In the genomic region with DNA sequence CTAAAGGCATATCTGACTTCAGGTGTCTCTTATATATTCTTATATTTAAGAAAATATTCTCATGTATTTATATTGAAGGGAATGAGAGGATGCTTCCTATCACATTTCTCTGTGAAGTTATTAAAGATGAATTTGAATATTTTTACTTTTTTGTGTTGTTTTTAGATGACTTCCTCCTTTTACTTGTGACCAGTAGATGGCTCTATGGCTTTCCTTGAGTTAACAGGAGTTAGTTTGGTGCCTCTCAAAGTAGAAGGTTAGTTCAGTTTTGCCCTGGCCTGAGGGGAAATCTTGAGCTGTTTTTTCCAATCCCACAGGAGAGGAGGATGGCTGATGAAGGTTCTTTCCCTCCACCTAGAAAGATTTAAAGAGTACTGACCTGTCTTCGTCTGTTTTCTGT, we compare ENCODE assay signal across 9 cellular contexts.
A peak's percentile ranks its signal among the peaks of the same experiment; 100 is the strongest.
DNase-seq lines count a peak whose midpoint lies in the region; ATAC-seq and TF ChIP-seq lines count a peak whose summit lies in the region.
"Had no signal": no experiment of that assay in that cellular context is flagged by ENCODE, and none has a peak within 500 bp of the region (broad histone marks: within the 10 kb centered on the region; RNA-seq: fewer than 3 reads in every experiment).

No MANE protein-coding gene starts in this region.

- no peak for TF ChIP-seq POLR2A in gastrocnemius medialis (IDR thresholded peaks at IDR 0.05)

- peaks cover 8% of the 10 kb centered on the region for H3K4me1 Mint-ChIP-seq in Caco-2 (ENCODE audit: low read depth, unreplicated experiment)

- H3K27me3 Mint-ChIP-seq in Caco-2 (ENCODE audit: insufficient read depth, unreplicated experiment) = peaks cover 5% of the 10 kb centered on the region

- H3K36me3 ChIP-seq in Caco-2 (ENCODE audit: control insufficient read depth, insufficient read depth, low read length) (no peaks in the 10 kb centered on the region), gastrocnemius medialis (no peaks in the 10 kb centered on the region)

- POLR2A ChIA-PET in Caco-2 (lab: Charles Lee) = no interaction called here

- no peaks in the 10 kb centered on the region for H3K9me3 ChIP-seq in Caco-2
- H3K9me3 ChIP-seq in gastrocnemius medialis = no peaks in the 10 kb centered on the region

- no peaks in the 10 kb centered on the region for H3K36me3 Mint-ChIP-seq in Caco-2 (ENCODE audit: insufficient read depth, unreplicated experiment)

- H3K4me3 ChIP-seq in Caco-2 (ENCODE audit: low read depth, low read length) (no peak overlapping the region), gastrocnemius medialis (no peak overlapping the region), dorsolateral prefrontal cortex (no peak overlapping the region)

- peaks cover 11% of the 10 kb centered on the region for H3K9me3 Mint-ChIP-seq in Caco-2 (ENCODE audit: unreplicated experiment)

- H3K4me1 ChIP-seq in Caco-2 (no peaks in the 10 kb centered on the region), gastrocnemius medialis (peaks cover 0 to 3% of the 10 kb centered on the region in 2 donors)

- no peak overlapping the region for H3K4me3 Mint-ChIP-seq in Caco-2 (ENCODE audit: unreplicated experiment)

- ATAC-seq in HG03175 (IDR thresholded peaks at IDR 0.05; ENCODE audit: unreplicated experiment) (peak; percentile 58), GM19395 (IDR thresholded peaks at IDR 0.05; ENCODE audit: unreplicated experiment) (no peak), gastrocnemius medialis (no peak), HG03469 (IDR thresholded peaks at IDR 0.05; ENCODE audit: unreplicated experiment) (no peak)
- ATAC-seq: activated CD4-positive, CD25-positive, alpha-beta regulatory T cell treated with anti-CD3 and anti-CD28 coated beads, Interleukin-2, amount 50 U/mL, for 24 hours had no signal

- H3K27ac Mint-ChIP-seq in Caco-2 (ENCODE audit: unreplicated experiment) = no peak overlapping the region

- CTCF ChIA-PET in Caco-2 (lab: Charles Lee) = interaction anchor here (0.6 to 2.2 kb wide), 6 partner anchors 10 to 121 kb away, joined by 3 to 13 read pairs (median 8); no protein-coding TSS in a partner anchor

- peak; percentile 40 to 44 for TF ChIP-seq CTCF in Caco-2 (IDR thresholded peaks at IDR 0.05; ENCODE audit: insufficient read depth in 1 of 2, low read depth in 1 of 2, low read length in 1 of 2, severe bottlenecking in 1 of 2, unreplicated experiment in 1 of 2)
- no peak for TF ChIP-seq CTCF in gastrocnemius medialis (IDR thresholded peaks at IDR 0.05 in 4 of 5, conservative IDR thresholded peaks at IDR 0.05 in 1 of 5)
- peak in 23 of 56 donors; percentile 13 to 47 (median 29) for TF ChIP-seq CTCF in dorsolateral prefrontal cortex (IDR thresholded peaks at IDR 0.05 in 54 of 56, conservative IDR thresholded peaks at IDR 0.05 in 2 of 56; ENCODE audit: low read depth in 1 of 56, partially characterized antibody in 56 of 56)

- intact Hi-C loops in Caco-2 (cut with micrococcal nuclease; ENCODE audit: unreplicated experiment) = loop anchor here (1.0 to 10.0 kb wide), 6 partner anchors 75 to 594 kb away; no protein-coding TSS in a partner anchor
- intact Hi-C loops in gastrocnemius medialis (cut with DNase I; ENCODE audit: low total_unique reads) = loop anchor here (5.0 kb wide), 1 partner anchor 72 kb away; no protein-coding TSS in a partner anchor
- intact Hi-C loops in dorsolateral prefrontal cortex (cut with DNase I) = no loop called here

- in situ Hi-C loops in SK-MEL-5 (cut with HindIII; ENCODE audit: low pct_unique_long_range_greater_than_20kb, low sequenced_read_pairs) = no loop called here
- in situ Hi-C loops in gastrocnemius medialis (cut with MboI; ENCODE audit: low sequenced_read_pairs in 4 of 4) = no loop called here

- no TSS peak for BruUV-seq in Caco-2 (replicated peaks; lab: Mats Ljungman, UMichigan)

- no peak overlapping the region for H3K27ac ChIP-seq in gastrocnemius medialis
- H3K27ac ChIP-seq in dorsolateral prefrontal cortex = no peak overlapping the region

- H3K27me3 ChIP-seq in Caco-2 (replicated peaks; ENCODE audit: control insufficient read depth, insufficient read depth, low read length) = no peaks in the 10 kb centered on the region
- H3K27me3 ChIP-seq in gastrocnemius medialis = no peaks in the 10 kb centered on the region
- H3K27me3 ChIP-seq in dorsolateral prefrontal cortex = peaks cover 0 to 7% (median 0%) of the 10 kb centered on the region in 45 donors

- DNase-seq in Caco-2 = peak in 1 of 2 experiments; percentile 19
- peak; percentile 22 for DNase-seq in SK-MEL-5 (ENCODE audit: low read depth, low spot score)
- peak; percentile 41 for DNase-seq in iris pigment epithelial cell (ENCODE audit: low read depth)
- no peak for DNase-seq in gastrocnemius medialis
- no peak for DNase-seq in dorsolateral prefrontal cortex

Comparison
In these comparisons a context has a peak if more than half of its experiments do, and no peak if none do; other contexts are left out.
1. DNase-seq: peak in SK-MEL-5 (single experiment) and iris pigment epithelial cell (single experiment); none in gastrocnemius medialis (0 of 2) and dorsolateral prefrontal cortex (0 of 10).
2. CTCF ChIP-seq: peak in Caco-2 (2 of 2); none in gastrocnemius medialis (0 of 5).
3. intact Hi-C loops: an anchor here in Caco-2 (1.0 to 10.0 kb wide) and gastrocnemius medialis (5.0 kb wide); none called in dorsolateral prefrontal cortex.